ENCODE assay signal across 23 cellular contexts in genomic region chr22:20421507-20421874, GRCh38. TPM values are rescaled to one million over a fixed set of nuclear protein-coding genes. Genes with fewer than 3 reads are reported as not detected.
DNase-seq lines count a peak whose midpoint lies in the region; ATAC-seq, FAIRE-seq and TF ChIP-seq lines count a peak whose summit lies in the region.
"Had no signal": no experiment of that assay in that cellular context is flagged by ENCODE, and none has a peak within 500 bp of the region (broad histone marks: within the 10 kb centered on the region; RNA-seq: fewer than 3 reads in every experiment).

No MANE protein-coding gene starts in this region.

- H3K9ac ChIP-seq in BLaER1 treated with 17β-estradiol and CSF1 and Interleukin-3, amounts not matched to agents 10 nM and 100 nM: no peak overlapping the region
- H3K9ac ChIP-seq in K562 (ENCODE audit: insufficient read depth in 1 of 2, low read depth in 2 of 2, low read length in 2 of 2) (no peak overlapping the region), kidney (ENCODE audit: low read length in 2 of 2) (no peak overlapping the region)

- no peak for TF ChIP-seq EP300 in K562 (IDR thresholded peaks at IDR 0.05; ENCODE audit: low read length)

- no peaks in the 10 kb centered on the region for H3K79me2 ChIP-seq in K562 (ENCODE audit: control insufficient read depth, insufficient read depth, low read length)

- no peak overlapping the region for H3K27ac ChIP-seq in BLaER1 treated with 17β-estradiol and CSF1 and Interleukin-3, amounts not matched to agents 10 nM and 100 nM
- H3K27ac ChIP-seq in K562 (ENCODE audit: extremely low read depth, low read depth, low read length) (no peak overlapping the region), kidney (ENCODE audit: low read depth in 2 of 2, low read length in 2 of 2) (no peak overlapping the region), temporal lobe (ENCODE audit: low read depth, low read length) (peak overlapping the region; percentile 65)
- H3K27ac ChIP-seq: A549, Peyer's patch had no signal

- peak overlapping the region in 9 of 11 experiments; percentile 82 to 97 (median 93); a peak in 12 of 22 replicates for H3K4me2 ChIP-seq in BLaER1 treated with 17β-estradiol and CSF1 and Interleukin-3, amounts not matched to agents 10 nM and 100 nM
- no peak overlapping the region for H3K4me2 ChIP-seq in K562 (ENCODE audit: insufficient read depth, low read length)
- H3K4me2 ChIP-seq: A549 had no signal

- no peak overlapping the region for H3K4me3 ChIP-seq in BLaER1 treated with 17β-estradiol and CSF1 and Interleukin-3, amounts not matched to agents 10 nM and 100 nM
- H3K4me3 ChIP-seq in K562 (no peak overlapping the region), kidney (ENCODE audit: low read length in 2 of 2) (no peak overlapping the region)
- H3K4me3 ChIP-seq: A549, Peyer's patch had no signal

- DNase-seq in K562 (ENCODE audit: extremely low read depth in 1 of 4, low spot score in 3 of 4): no peak
- peak; percentile 11 for DNase-seq in kidney
- no peak for DNase-seq in NCI-H1105 treated with DMSO at 0.1 percent for 48 hours (lab: John Stamatoyannopoulos, UW)
- DNase-seq: Calu3; CD8-positive, alpha-beta T cell; EL; GOT3; KG1; NCI-H1417; NCI-H187; NCI-H2107; NCI-H510A; NCI-H748 treated with DMSO at 0.1 percent for 48 hours; NK-92 treated with Interleukin-12 subunit alpha and Interleukin-12 subunit beta, amount 100 ng/mL, for 24 hours had no signal

- POLR2A ChIA-PET in K562 (lab: Yijun Ruan, JAX): interaction anchor here (0.7 to 1.5 kb wide), 6 partner anchors 9 to 1200 kb away, joined by 3 to 7 read pairs (median 3); no protein-coding TSS in a partner anchor

- in situ Hi-C loops in K562 (cut with MboI): loop anchor here (5.0 to 25.0 kb wide), 3 partner anchors 36 to 1884 kb away; partner anchors contain the start of gene TMEM191B

- peaks cover 27 to 73% (median 68%) of the 10 kb centered on the region in 10 experiments for H3K4me1 ChIP-seq in BLaER1 treated with 17β-estradiol and CSF1 and Interleukin-3, amounts not matched to agents 10 nM and 100 nM
- peaks cover 0 to 44% of the 10 kb centered on the region in 2 experiments; a peak in 3 of 5 replicates for H3K4me1 ChIP-seq in K562 (replicated peaks in 1 of 2; ENCODE audit: control insufficient read depth in 2 of 2, insufficient read depth in 2 of 2, low read length in 2 of 2)
- peaks cover 0 to 8% of the 10 kb centered on the region in 2 donors for H3K4me1 ChIP-seq in kidney (ENCODE audit: control insufficient read depth in 1 of 2, insufficient read depth in 1 of 2, low read depth in 1 of 2, low read length in 2 of 2)
- H3K4me1 ChIP-seq: A549 had no signal

- TF ChIP-seq RAD21 in K562 (CRISPR knock-in tag; conservative IDR thresholded peaks at IDR 0.05 in 1 of 2, IDR thresholded peaks at IDR 0.05 in 1 of 2): no peak

- WGBS in K562 (ENCODE audit: insufficient coverage, low coverage, missing lambda C conversion rate): 19% methylated on average over 7 of the region's 7 CpGs

- TF ChIP-seq CTCF in K562 (IDR thresholded peaks at IDR 0.05 in 2 of 3, conservative IDR thresholded peaks at IDR 0.05 in 1 of 3; ENCODE audit: insufficient read depth in 2 of 3, low read depth in 1 of 3, low read length in 3 of 3) (no peak), kidney (IDR thresholded peaks at IDR 0.05; ENCODE audit: borderline replicate concordance, extremely low read depth, insufficient read depth) (no peak)

- intact Hi-C loops in K562 (cut with micrococcal nuclease): no loop called here
- intact Hi-C loops in kidney (cut with DNase I): no loop called here

- no peak overlapping the region for H2AFZ ChIP-seq in K562 (ENCODE audit: low read depth, low read length)

- CTCF ChIA-PET in K562 (lab: Yijun Ruan, JAX; ENCODE audit: low intra/inter-chr PET ratio): interaction anchor here (4.3 to 5.9 kb wide), 2 partner anchors 33 to 74 kb away, joined by 59 to 195 read pairs; partner anchors contain the start of gene KLHL22

- no peaks in the 10 kb centered on the region for H3K36me3 ChIP-seq in BLaER1 treated with 17β-estradiol and CSF1 and Interleukin-3, amounts not matched to agents 10 nM and 100 nM
- H3K36me3 ChIP-seq in K562 (ENCODE audit: control insufficient read depth, insufficient read depth, low read length): no peaks in the 10 kb centered on the region
- no peaks in the 10 kb centered on the region for H3K36me3 ChIP-seq in kidney (ENCODE audit: control insufficient read depth in 1 of 2, insufficient read depth in 2 of 2, low read length in 2 of 2)
- H3K36me3 ChIP-seq: Peyer's patch had no signal

- ATAC-seq in K562: no peak
- ATAC-seq in HG03442 (IDR thresholded peaks at IDR 0.05; ENCODE audit: unreplicated experiment): no peak
- ATAC-seq in HG02759 (IDR thresholded peaks at IDR 0.05; ENCODE audit: unreplicated experiment): no peak
- ATAC-seq: A549; CD8-positive, alpha-beta T cell; Right ventricle myocardium inferior had no signal

- no peaks in the 10 kb centered on the region for H3K9me1 ChIP-seq in K562 (ENCODE audit: control insufficient read depth, insufficient read depth, low read length)

- no TSS peak for BruUV-seq in K562 (replicated peaks; lab: Mats Ljungman, UMichigan)

- H4K20me1 ChIP-seq in BLaER1 treated with 17β-estradiol and CSF1 and Interleukin-3, amounts not matched to agents 10 nM and 100 nM: peaks cover 0 to 5% (median 0%) of the 10 kb centered on the region in 11 experiments; a peak in 1 of 22 replicates
- H4K20me1 ChIP-seq in K562 (replicated peaks; ENCODE audit: control insufficient read depth, insufficient read depth, low read length): peaks cover 18% of the 10 kb centered on the region

- peaks cover 0 to 9% (median 0%) of the 10 kb centered on the region in 11 experiments; a peak in 3 of 22 replicates for H3K9me3 ChIP-seq in BLaER1 treated with 17β-estradiol and CSF1 and Interleukin-3, amounts not matched to agents 10 nM and 100 nM (replicated peaks in 1 of 11)
- no peaks in the 10 kb centered on the region for H3K9me3 ChIP-seq in K562 (replicated peaks; ENCODE audit: control insufficient read depth, insufficient read depth, low read depth, low read length)
- H3K9me3 ChIP-seq in kidney (ENCODE audit: control insufficient read depth in 1 of 2, low read length in 2 of 2): no peaks in the 10 kb centered on the region
- H3K9me3 ChIP-seq: A549, Peyer's patch had no signal

- no peak for TF ChIP-seq POLR2A in K562 (conservative IDR thresholded peaks at IDR 0.05)

- FAIRE-seq in K562 (lab: Jason Lieb, UNC): no peak
- no peak for FAIRE-seq in kidney (lab: Jason Lieb, UNC)
- FAIRE-seq: A549, GM12892, GM18507 had no signal

- peaks cover 23 to 33% (median 26%) of the 10 kb centered on the region in 11 experiments for H3K27me3 ChIP-seq in BLaER1 treated with 17β-estradiol and CSF1 and Interleukin-3, amounts not matched to agents 10 nM and 100 nM
- H3K27me3 ChIP-seq in K562 (ENCODE audit: control insufficient read depth in 2 of 2, insufficient read depth in 2 of 2, low read length in 2 of 2): peaks cover 28 to 49% of the 10 kb centered on the region in 2 experiments; a peak in 4 of 5 replicates
- H3K27me3 ChIP-seq: Peyer's patch had no signal

TF ChIP-seq in K562, 482 proteins besides CTCF, POLR2A, EP300 and RAD21 (continues in another document):
- no peak for TF ChIP-seq CBX1 (IDR thresholded peaks at IDR 0.05; ENCODE audit: low read depth)
- TF ChIP-seq CBFB (CRISPR knock-in tag; IDR thresholded peaks at IDR 0.05): no peak

RNA-seq across cellular contexts. Expression of gene SCARF2, which starts 16.1 kb away (rescaled TPM):
- total RNA-seq in K562 (2011; cell fraction: chromatin; rRNA removed; ENCODE audit: low replicate concordance): 0.65 TPM in 1 of 2 replicates, not detected in the other
- 0.50 and 0.92 TPM in 2 replicates for total RNA-seq in K562 (2011; cell fraction: nucleolus; rRNA removed)
- 0.15 TPM in 2 replicates for total RNA-seq in K562 (2011; cell fraction: nucleoplasm; rRNA removed)
- total RNA-seq in K562 (2014; rRNA removed) (0.20 and 0.32 TPM in 2 replicates), K562 (2014; rRNA removed; fragmentation: Illumina TruSeq; extraction: Trizol) (not detected in 2 replicates), K562 (2015; rRNA removed; fragmentation: Illumina TruSeq; extraction: Trizol) (not detected in 2 replicates), K562 (2021) (0.13 and 0.29 TPM in 2 replicates), kidney (12.3 TPM), temporal lobe (2.5 TPM)
- polyA plus RNA-seq in K562 (2011; rRNA removed) (0.06 and 0.26 TPM in 2 replicates), K562 (2014; fragmentation: Illumina TruSeq; extraction: Trizol) (not detected in 2 replicates), K562 (2014; fragmentation: Nextera tagmentation; extraction: Ambion mirVana) (not detected), K562 (2014; rRNA removed) (0.13 and 0.23 TPM in 2 replicates), kidney (ENCODE audit: insufficient read depth, low read depth, low replicate concordance) (5.0 TPM)
- polyA plus RNA-seq in K562 (2011; cell fraction: cytosol; rRNA removed): 0.15 and 0.25 TPM in 2 replicates
- 0.61 and 0.65 TPM in 2 replicates for polyA plus RNA-seq in K562 (2011; cell fraction: nucleus; rRNA removed)
- 0.21 and 1.3 TPM in 2 replicates for polyA plus RNA-seq in K562 (2012)
- polyA minus RNA-seq in K562 (2011; rRNA and poly(A)+ RNA removed): not detected in 2 replicates
- polyA minus RNA-seq in K562 (2011; cell fraction: cytosol; rRNA and poly(A)+ RNA removed): not detected in 2 replicates
- 0.22 and 0.27 TPM in 2 replicates for polyA minus RNA-seq in K562 (2011; cell fraction: nucleus; rRNA and poly(A)+ RNA removed)

RNA-seq across cellular contexts. Expression of gene ZNF74, which starts 27.5 kb away (rescaled TPM):
- total RNA-seq in K562 (2011; cell fraction: chromatin; rRNA removed; ENCODE audit: low replicate concordance): 36.8 and 68.2 TPM in 2 replicates
- total RNA-seq in K562 (2011; cell fraction: nucleolus; rRNA removed): 55.4 and 63.2 TPM in 2 replicates
- total RNA-seq in K562 (2011; cell fraction: nucleoplasm; rRNA removed): 50.2 and 53.7 TPM in 2 replicates
- total RNA-seq in K562 (2014; rRNA removed) (49.2 and 56.7 TPM in 2 replicates), K562 (2014; rRNA removed; fragmentation: Illumina TruSeq; extraction: Trizol) (17.4 and 20.5 TPM in 2 replicates), K562 (2015; rRNA removed; fragmentation: Illumina TruSeq; extraction: Trizol) (31.5 and 32.5 TPM in 2 replicates), K562 (2021) (53.5 and 55.7 TPM in 2 replicates), kidney (6.5 TPM), temporal lobe (37.4 TPM)
- polyA plus RNA-seq in K562 (2011; rRNA removed) (33.8 and 49.7 TPM in 2 replicates), K562 (2014; fragmentation: Illumina TruSeq; extraction: Trizol) (22.8 and 24.5 TPM in 2 replicates), K562 (2014; fragmentation: Nextera tagmentation; extraction: Ambion mirVana) (1 to 10 TPM; 2.4 to 3.7 TPM), K562 (2014; rRNA removed) (37.1 and 62.8 TPM in 2 replicates), kidney (ENCODE audit: insufficient read depth, low read depth, low replicate concordance) (3.7 TPM)
- 56.9 and 67.4 TPM in 2 replicates for polyA plus RNA-seq in K562 (2011; cell fraction: cytosol; rRNA removed)
- polyA plus RNA-seq in K562 (2011; cell fraction: nucleus; rRNA removed): 42.8 and 56.1 TPM in 2 replicates
- 31.5 and 39.9 TPM in 2 replicates for polyA plus RNA-seq in K562 (2012)
- polyA minus RNA-seq in K562 (2011; rRNA and poly(A)+ RNA removed): 32.6 and 33.0 TPM in 2 replicates
- 39.3 and 58.2 TPM in 2 replicates for polyA minus RNA-seq in K562 (2011; cell fraction: cytosol; rRNA and poly(A)+ RNA removed)
- polyA minus RNA-seq in K562 (2011; cell fraction: nucleus; rRNA and poly(A)+ RNA removed): 23.6 and 28.3 TPM in 2 replicates
